In genomic region chr2:69791045-69791444, GRCh38 we compare ENCODE assay signal across 18 cellular contexts. TPM values are rescaled to one million over a fixed set of nuclear protein-coding genes. Genes with fewer than 3 reads are reported as not detected.
A peak's percentile ranks its signal among the peaks of the same experiment; 100 is the strongest.
DNase-seq lines count a peak whose midpoint lies in the region; ATAC-seq, FAIRE-seq and TF ChIP-seq lines count a peak whose summit lies in the region.
"Had no signal": no experiment of that assay in that cellular context is flagged by ENCODE, and none has a peak within 500 bp of the region (broad histone marks: within the 10 kb centered on the region; RNA-seq: fewer than 3 reads in every experiment).

No MANE protein-coding gene starts in this region.

- no peaks in the 10 kb centered on the region for H3K9me2 ChIP-seq in DOHH2 (replicated peaks; ENCODE audit: control insufficient read depth, low read length)

- H4K20me1 ChIP-seq in DOHH2 (ENCODE audit: control insufficient read depth, insufficient read depth, low read depth, low read length), result no peaks in the 10 kb centered on the region

- H3K4me3 ChIP-seq in DOHH2 (ENCODE audit: low read length), result peak overlapping the region; percentile 68
- no peak overlapping the region for H3K4me3 ChIP-seq in cardiac muscle cell
- H3K4me3 ChIP-seq in sigmoid colon, result no peak overlapping the region
- H3K4me3 ChIP-seq: gastrocnemius medialis, neural progenitor cell had no signal

- H3K4me1 Mint-ChIP-seq in natural killer cell treated with Interleukin-12 subunit alpha and Interleukin-12 subunit beta and Interleukin-15 and Interleukin-18, amount 100 ng/mL, for 72 hours (ENCODE audit: low read depth in 2 of 2), result peaks cover 12 to 20% of the 10 kb centered on the region in 2 donors

- peaks cover 11% of the 10 kb centered on the region; the same call in 1 of the 2 replicates for H3F3A ChIP-seq in DOHH2 (ENCODE audit: control insufficient read depth, insufficient read depth)

- TF ChIP-seq POLR2A in sigmoid colon (IDR thresholded peaks at IDR 0.05), result no peak

- no peaks in the 10 kb centered on the region for H3K9me3 Mint-ChIP-seq in natural killer cell treated with Interleukin-12 subunit alpha and Interleukin-12 subunit beta and Interleukin-15 and Interleukin-18, amount 100 ng/mL, for 72 hours
- H3K9me3 Mint-ChIP-seq: activated naive CD8-positive, alpha-beta T cell treated with anti-CD3 and anti-CD28 coated beads for 36 hours; neural progenitor cell; WTC11 had no signal

- no peaks in the 10 kb centered on the region for H3K36me3 ChIP-seq in DOHH2 (ENCODE audit: control insufficient read depth, low read length)
- H3K36me3 ChIP-seq in cardiac muscle cell, result no peaks in the 10 kb centered on the region
- peaks cover 0 to 6% (median 2%) of the 10 kb centered on the region in 4 donors for H3K36me3 ChIP-seq in sigmoid colon
- H3K36me3 ChIP-seq: neural progenitor cell had no signal

- TF ChIP-seq EP300 in sigmoid colon (IDR thresholded peaks at IDR 0.05), result no peak

- no peak for TF ChIP-seq CTCF in DOHH2 (IDR thresholded peaks at IDR 0.05; ENCODE audit: low read depth, low read length, poor library complexity, severe bottlenecking)
- TF ChIP-seq CTCF in cardiac muscle cell (IDR thresholded peaks at IDR 0.05; ENCODE audit: low read depth, low read length), result no peak
- no peak for TF ChIP-seq CTCF in sigmoid colon (IDR thresholded peaks at IDR 0.05)

- no peak for ATAC-seq in GM21825 (IDR thresholded peaks at IDR 0.05; ENCODE audit: unreplicated experiment)
- ATAC-seq in natural killer cell treated with Interleukin-12 subunit alpha and Interleukin-12 subunit beta and Interleukin-15 and Interleukin-18, amount 100 ng/mL, for 72 hours, result no peak
- ATAC-seq: gastrocnemius medialis, SK-N-SH treated with all-trans-retinoic acid at 6 μM for 48 hours had no signal

- intact Hi-C loops in sigmoid colon (cut with DNase I), result no loop called here

- H3K4me1 ChIP-seq in DOHH2 (ENCODE audit: control insufficient read depth, low read length) (peaks cover 52% of the 10 kb centered on the region), cardiac muscle cell (ENCODE audit: low read depth) (peaks cover 23% of the 10 kb centered on the region), sigmoid colon (peaks cover 0 to 27% (median 17%) of the 10 kb centered on the region in 4 donors)

- DNase-seq in cardiac muscle cell (ENCODE audit: low read depth in 1 of 2, low spot score in 1 of 2) (peak in 1 of 2 donors; percentile 61), sigmoid colon (no peak), NCI-H510A (lab: John Stamatoyannopoulos, UW) (no peak), T-helper 2 cell (no peak)
- no peak for DNase-seq in natural killer cell treated with Interleukin-12 subunit alpha and Interleukin-12 subunit beta and Interleukin-15 and Interleukin-18, amount 100 ng/mL, for 72 hours (ENCODE audit: low spot score)
- DNase-seq: activated CD8-positive, alpha-beta memory T cell treated with anti-CD3 and anti-CD28 coated beads, Interleukin-2, amount 50 U/mL, for 4 hours; activated naive CD8-positive, alpha-beta T cell treated with anti-CD3 and anti-CD28 coated beads for 36 hours; gastrocnemius medialis; NCI-H2029 treated with DMSO at 0.1 percent for 48 hours; NK-92 treated with Interleukin-12 subunit alpha and Interleukin-12 subunit beta, amount 100 ng/mL, for 24 hours; stimulated activated CD4-positive, alpha-beta T cell treated with anti-CD3 and anti-CD28 coated beads, Interleukin-12 subunit alpha, Interleukin-12 subunit beta, amount 100 ng/mL, for 4 hours had no signal

- peak overlapping the region; percentile 92 for H3K4me2 ChIP-seq in DOHH2 (ENCODE audit: low read length)
- H3K4me2 ChIP-seq: neural progenitor cell had no signal

- H3K4me3 Mint-ChIP-seq in natural killer cell treated with Interleukin-12 subunit alpha and Interleukin-12 subunit beta and Interleukin-15 and Interleukin-18, amount 100 ng/mL, for 72 hours, result no peak overlapping the region
- H3K4me3 Mint-ChIP-seq: activated naive CD8-positive, alpha-beta T cell treated with anti-CD3 and anti-CD28 coated beads for 36 hours; neural progenitor cell; WTC11 had no signal

- no peaks in the 10 kb centered on the region for H3K36me3 Mint-ChIP-seq in natural killer cell treated with Interleukin-12 subunit alpha and Interleukin-12 subunit beta and Interleukin-15 and Interleukin-18, amount 100 ng/mL, for 72 hours
- H3K36me3 Mint-ChIP-seq: neural progenitor cell, WTC11 had no signal

- no peaks in the 10 kb centered on the region for H3K27me3 Mint-ChIP-seq in natural killer cell treated with Interleukin-12 subunit alpha and Interleukin-12 subunit beta and Interleukin-15 and Interleukin-18, amount 100 ng/mL, for 72 hours
- H3K27me3 Mint-ChIP-seq: activated naive CD8-positive, alpha-beta T cell treated with anti-CD3 and anti-CD28 coated beads for 36 hours had no signal

- H3K27ac Mint-ChIP-seq in natural killer cell treated with Interleukin-12 subunit alpha and Interleukin-12 subunit beta and Interleukin-15 and Interleukin-18, amount 100 ng/mL, for 72 hours, result no peak overlapping the region
- H3K27ac Mint-ChIP-seq: activated naive CD8-positive, alpha-beta T cell treated with anti-CD3 and anti-CD28 coated beads for 36 hours; neural progenitor cell; WTC11 had no signal

- FAIRE-seq in TTC549 (lab: Jason Lieb, UNC), result peak; percentile 13
- FAIRE-seq: urothelium cell line had no signal

- H3K27ac ChIP-seq in DOHH2 (ENCODE audit: low read depth, low read length), result peak overlapping the region; percentile 57; the same call in 1 of the 2 replicates
- H3K27ac ChIP-seq in cardiac muscle cell, result peak overlapping the region; percentile 86
- H3K27ac ChIP-seq in sigmoid colon, result peak overlapping the region in 3 of 4 donors; percentile 70 to 81 (median 73)
- H3K27ac ChIP-seq: neural progenitor cell had no signal

- no peaks in the 10 kb centered on the region for H3K27me3 ChIP-seq in DOHH2 (ENCODE audit: control insufficient read depth, low read length)
- H3K27me3 ChIP-seq in cardiac muscle cell, result no peaks in the 10 kb centered on the region
- H3K27me3 ChIP-seq in sigmoid colon, result no peaks in the 10 kb centered on the region
- H3K27me3 ChIP-seq: gastrocnemius medialis, neural progenitor cell had no signal

- no peaks in the 10 kb centered on the region for H3K9me3 ChIP-seq in DOHH2 (ENCODE audit: control insufficient read depth, insufficient read depth, low read length)
- no peaks in the 10 kb centered on the region for H3K9me3 ChIP-seq in cardiac muscle cell (ENCODE audit: low read depth)
- H3K9me3 ChIP-seq in sigmoid colon, result no peaks in the 10 kb centered on the region
- H3K9me3 ChIP-seq: gastrocnemius medialis had no signal

- no peaks in the 10 kb centered on the region for H3K79me2 ChIP-seq in DOHH2 (ENCODE audit: control insufficient read depth, low read length)

RNA-seq across cellular contexts. Expression of gene GMCL1, which starts 38.4 kb away (rescaled TPM):
- 20.6 and 46.5 TPM in 2 replicates for total RNA-seq in cardiac muscle cell
- 13.2 and 22.8 TPM in 2 replicates for polyA plus RNA-seq in cardiac muscle cell
- total RNA-seq in sigmoid colon, result 10 to 100 TPM; 10.5 to 15.3 (median 12.9) TPM
- polyA plus RNA-seq in sigmoid colon, result 10 to 100 TPM; 10.7 to 15.0 (median 12.3) TPM
- 10 to 100 TPM; 18.6 to 36.7 TPM for total RNA-seq in natural killer cell treated with Interleukin-12 subunit alpha and Interleukin-12 subunit beta and Interleukin-15 and Interleukin-18, amount 100 ng/mL, for 72 hours

RNA-seq across cellular contexts. Expression of gene ANXA4, which starts 49.1 kb away (rescaled TPM):
- 11.0 and 18.0 TPM in 2 replicates for total RNA-seq in cardiac muscle cell
- polyA plus RNA-seq in cardiac muscle cell, result 27.2 and 36.1 TPM in 2 replicates
- total RNA-seq in sigmoid colon, result 10 to 100 TPM; 33.3 to 55.8 (median 44.5) TPM
- polyA plus RNA-seq in sigmoid colon, result 100 to 1,000 TPM; 129 to 183 (median 155) TPM
- 10 to 100 TPM; 15.2 to 21.7 TPM for total RNA-seq in natural killer cell treated with Interleukin-12 subunit alpha and Interleukin-12 subunit beta and Interleukin-15 and Interleukin-18, amount 100 ng/mL, for 72 hours
